In genomic region chr7:100381531-100382489, GRCh38 we compare ENCODE assay signal across 2 cellular contexts.
TF ChIP-seq lines count a peak whose summit lies in the region.

No MANE protein-coding gene starts in this region.

TF ChIP-seq in GM23338, 12 proteins besides CTCF, POLR2A, EP300 and RAD21:
- 0 out of 2 replicates have a peak, but pooled peaks have one; percentile 27 for TF ChIP-seq POLR2AphosphoS5 (IDR thresholded peaks at IDR 0.05; ENCODE audit: low read depth)

TF ChIP-seq in K562, 482 proteins besides CTCF, POLR2A, EP300 and RAD21:
- peak; percentile 35 for TF ChIP-seq FOS (IDR thresholded peaks at IDR 0.05; ENCODE audit: extremely low read depth, insufficient read length)
TF ChIP-seq in K562: peak in this region for 1; not testable (repeated sequence) for 481.
